ENCODE assay signal across 1 cellular context in genomic region chr3:58004972-58005371, GRCh38.
TF ChIP-seq lines count a peak whose summit lies in the region.

No MANE protein-coding gene starts in this region.

TF ChIP-seq in SK-N-SH treated with all-trans-retinoic acid at 6 μM for 48 hours, 23 proteins besides CTCF, POLR2A, EP300 and RAD21 (continued from another document):
- TF ChIP-seq ZNF8 (CRISPR knock-in tag; IDR thresholded peaks at IDR 0.05) (no peak), TCF4 (CRISPR knock-in tag; IDR thresholded peaks at IDR 0.05; ENCODE audit: borderline replicate concordance) (no peak), CREB5 (CRISPR knock-in tag; IDR thresholded peaks at IDR 0.05; ENCODE audit: low read depth) (no peak), ARNTL (CRISPR knock-in tag; IDR thresholded peaks at IDR 0.05; ENCODE audit: borderline replicate concordance, low read depth) (no peak), CSDC2 (CRISPR knock-in tag; IDR thresholded peaks at IDR 0.05) (no peak), TSHZ2 (CRISPR knock-in tag; IDR thresholded peaks at IDR 0.05) (no peak), ISL1 (CRISPR knock-in tag; IDR thresholded peaks at IDR 0.05) (no peak), CSRNP3 (CRISPR knock-in tag; IDR thresholded peaks at IDR 0.05) (no peak), ZFP30 (CRISPR knock-in tag; IDR thresholded peaks at IDR 0.05) (no peak), OSR1 (CRISPR knock-in tag; IDR thresholded peaks at IDR 0.05) (no peak), ESRRG (CRISPR knock-in tag; IDR thresholded peaks at IDR 0.05) (no peak), BACH2 (CRISPR knock-in tag; IDR thresholded peaks at IDR 0.05; ENCODE audit: borderline replicate concordance) (no peak), SNAI2 (CRISPR knock-in tag; IDR thresholded peaks at IDR 0.05) (no peak)
